Comparison of ENCODE assay signal across 13 cellular contexts in genomic region chr4:122874194-122874593, GRCh38. TPM values are rescaled to one million over a fixed set of nuclear protein-coding genes. Genes with fewer than 3 reads are reported as not detected.
DNase-seq lines count a peak whose midpoint lies in the region; TF ChIP-seq lines count a peak whose summit lies in the region.
"Had no signal": no experiment of that assay in that cellular context is flagged by ENCODE, and none has a peak within 500 bp of the region (broad histone marks: within the 10 kb centered on the region; RNA-seq: fewer than 3 reads in every experiment).

No MANE protein-coding gene starts in this region.

- H3K27me3 ChIP-seq in subcutaneous abdominal adipose tissue (ENCODE audit: control insufficient read depth in 5 of 5, insufficient read depth in 4 of 5, low read length in 5 of 5) (no peaks in the 10 kb centered on the region), esophagus squamous epithelium (no peaks in the 10 kb centered on the region)
- H3K27me3 ChIP-seq: dorsolateral prefrontal cortex had no signal

- DNase-seq in HS-27A (ENCODE audit: low read depth) (peak; percentile 63), SW 1271 (lab: John Stamatoyannopoulos, UW) (peak; percentile 2 to 55), foreskin fibroblast (peak; percentile 74 to 87), esophagus squamous epithelium (lab: John Stamatoyannopoulos, UW) (no peak), NCI-H1092 (lab: John Stamatoyannopoulos, UW) (no peak), NK-92 (lab: John Stamatoyannopoulos, UW; ENCODE audit: unreplicated experiment) (no peak)
- DNase-seq: activated B cell treated with CpG ODN at 0.5 μM for 24 hours; activated effector memory CD4-positive, alpha-beta T cell treated with Interleukin-2 at 50 U/mL for 16 hours; DMS79 treated with DMSO at 0.1 percent for 48 hours; dorsolateral prefrontal cortex; NCI-H1048 had no signal

- H3K36me3 ChIP-seq in subcutaneous abdominal adipose tissue (ENCODE audit: control insufficient read depth in 5 of 5, insufficient read depth in 5 of 5, low read length in 5 of 5), result peaks cover 0 to 15% (median 4%) of the 10 kb centered on the region in 5 donors
- H3K36me3 ChIP-seq in esophagus squamous epithelium, result no peaks in the 10 kb centered on the region
- H3K36me3 ChIP-seq: prostate gland had no signal

- WGBS in esophagus squamous epithelium, 2 donors, result 29 to 32% methylated on average over 1 of the region's 1 CpG

- H3K4me1 ChIP-seq in subcutaneous abdominal adipose tissue (ENCODE audit: control insufficient read depth in 5 of 5, insufficient read depth in 5 of 5, low read length in 5 of 5) (peaks cover 0 to 18% (median 10%) of the 10 kb centered on the region in 5 donors), esophagus squamous epithelium (no peaks in the 10 kb centered on the region)
- H3K4me1 ChIP-seq: prostate gland had no signal

- TF ChIP-seq CTCF in foreskin fibroblast (IDR thresholded peaks at IDR 0.05; ENCODE audit: low read depth, low read length), result no peak
- TF ChIP-seq CTCF in esophagus squamous epithelium (IDR thresholded peaks at IDR 0.05), result no peak

- intact Hi-C loops in esophagus squamous epithelium (cut with DNase I), result no loop called here

- H3K27ac ChIP-seq in subcutaneous abdominal adipose tissue (ENCODE audit: low read depth, low read length) (peak overlapping the region; percentile 45), esophagus squamous epithelium (no peak overlapping the region)
- H3K27ac ChIP-seq: dorsolateral prefrontal cortex, prostate gland had no signal

- H3K4me3 ChIP-seq in foreskin fibroblast (ENCODE audit: low read depth in 1 of 2, low read length in 2 of 2), result no peak overlapping the region
- no peak overlapping the region for H3K4me3 ChIP-seq in subcutaneous abdominal adipose tissue (ENCODE audit: low read depth in 1 of 5, low read length in 5 of 5)
- H3K4me3 ChIP-seq in esophagus squamous epithelium, result no peak overlapping the region
- H3K4me3 ChIP-seq: dorsolateral prefrontal cortex, prostate gland had no signal

- no peak overlapping the region for H3K9ac ChIP-seq in subcutaneous abdominal adipose tissue (ENCODE audit: low read length in 5 of 5)

- H3K9me3 ChIP-seq in subcutaneous abdominal adipose tissue (ENCODE audit: control insufficient read depth in 5 of 5, low read length in 5 of 5), result no peaks in the 10 kb centered on the region
- H3K9me3 ChIP-seq in esophagus squamous epithelium, result no peaks in the 10 kb centered on the region
- H3K9me3 ChIP-seq: prostate gland had no signal

- no peak for TF ChIP-seq POLR2A in esophagus squamous epithelium (IDR thresholded peaks at IDR 0.05)

RNA-seq across cellular contexts. Expression of gene FGF2, which starts 47.6 kb away (rescaled TPM):
- 1 to 10 TPM in 2 of 4 donors, under 1 TPM in 2; 0.53 to 7.0 (median 3.5) TPM for total RNA-seq in esophagus squamous epithelium

RNA-seq across cellular contexts. Expression of gene NUDT6, which starts 48.2 kb away (rescaled TPM):
- total RNA-seq in esophagus squamous epithelium, result 1 to 10 TPM; 1.8 to 8.8 (median 4.3) TPM

Comparison
In these comparisons a context has a peak if more than half of its experiments do, and no peak if none do; other contexts are left out.
1. DNase-seq: peak in HS-27A (single experiment), SW 1271 (2 of 2) and foreskin fibroblast (2 of 2); none in esophagus squamous epithelium (single experiment), NCI-H1092 (single experiment) and NK-92 (single experiment).